Comparison of ENCODE assay signal across 8 cellular contexts in genomic region chr1:112363636-112364035, GRCh38.
"Had no signal": no experiment of that assay in that cellular context is flagged by ENCODE, and none has a peak within 500 bp of the region (broad histone marks: within the 10 kb centered on the region; RNA-seq: fewer than 3 reads in every experiment).

No MANE protein-coding gene starts in this region.

- FAIRE-seq: H1, H54, HepG2 had no signal

- H3K27ac ChIP-seq: HL-60 had no signal

- DNase-seq: H9, HCEC 1CT, KBM-7 had no signal

- ATAC-seq: GM23338, HepG2 had no signal

- H3K4me3 ChIP-seq: GM23338 had no signal
